In the genomic region with DNA sequence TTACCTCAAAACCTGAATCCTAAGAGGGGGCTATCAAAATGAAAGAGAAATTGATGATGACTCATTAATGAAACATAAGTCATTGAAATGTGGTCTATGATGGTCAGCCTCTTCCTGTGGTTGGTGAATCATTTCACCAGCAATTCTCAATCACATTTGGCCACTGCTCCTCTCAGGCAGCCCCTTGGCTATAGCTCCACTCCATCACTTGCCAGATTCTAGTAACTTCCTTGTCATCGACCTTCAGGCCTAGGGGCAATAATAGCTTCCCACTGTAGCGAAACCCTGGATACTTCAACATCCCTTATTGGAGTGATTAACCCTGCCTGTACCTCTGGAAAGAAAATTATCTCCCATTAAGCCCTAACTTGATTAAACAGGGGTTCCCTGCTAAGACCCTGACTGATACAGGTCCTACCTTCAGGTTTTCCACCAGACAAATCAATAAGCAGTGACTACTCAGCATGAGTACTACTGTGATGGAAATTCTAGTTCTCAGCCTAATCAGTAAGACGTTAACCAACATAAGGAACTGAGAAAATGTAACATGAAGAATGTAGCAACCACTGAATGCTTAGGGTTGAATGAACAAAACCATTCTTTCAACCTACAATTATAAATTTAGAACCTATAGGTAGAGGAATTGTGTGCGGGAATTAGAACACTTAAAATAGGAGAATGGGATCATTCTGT, we compare ENCODE assay signal across 9 cellular contexts. TPM values are rescaled to one million over a fixed set of nuclear protein-coding genes. Genes with fewer than 3 reads are reported as not detected.
DNase-seq lines count a peak whose midpoint lies in the region; ATAC-seq, FAIRE-seq and TF ChIP-seq lines count a peak whose summit lies in the region.
"Had no signal": no experiment of that assay in that cellular context is flagged by ENCODE, and none has a peak within 500 bp of the region (broad histone marks: within the 10 kb centered on the region; RNA-seq: fewer than 3 reads in every experiment).

No MANE protein-coding gene starts in this region.

- CTCF ChIA-PET in GM12878 (lab: Yijun Ruan, JAX), result interaction anchor here (0.6 to 5.8 kb wide), 31 partner anchors 7 to 1259 kb away, joined by 3 to 60 read pairs (median 4); a partner anchor contains a TSS

- H3K4me2 ChIP-seq in GM12878 (ENCODE audit: control insufficient read depth, insufficient read depth), result peak overlapping the region; percentile 87

- SMC1A ChIA-PET in GM12878 (lab: Charles Lee; ENCODE audit: uncharacterized antibody, unreplicated experiment), result interaction anchor here (0.6 to 4.1 kb wide), 27 partner anchors 9 to 1252 kb away, joined by 3 to 38 read pairs (median 6); a partner anchor contains a TSS

- ATAC-seq in GM19452 (IDR thresholded peaks at IDR 0.05; ENCODE audit: unreplicated experiment) (peak; percentile 83), HG03378 (IDR thresholded peaks at IDR 0.05; ENCODE audit: unreplicated experiment) (peak; percentile 88), GM12878 (peak; percentile 92)

- no peak overlapping the region for H3K9ac ChIP-seq in GM12878 (ENCODE audit: control insufficient read depth, insufficient read depth, low read length)
- H3K9ac ChIP-seq in mucosa of rectum (ENCODE audit: low read depth in 1 of 2, low read length in 2 of 2), result peak overlapping the region in 1 of 2 donors; percentile 12

- peak; percentile 59 to 90 for TF ChIP-seq EP300 in GM12878 (IDR thresholded peaks at IDR 0.05; ENCODE audit: borderline replicate concordance in 1 of 2, control insufficient read depth in 1 of 2, low read depth in 2 of 2, low read length in 2 of 2)

- H3K4me1 Mint-ChIP-seq in progenitor cell of endocrine pancreas (ENCODE audit: low read depth), result peaks cover 16% of the 10 kb centered on the region

- no peak overlapping the region for H2AFZ ChIP-seq in GM12878 (ENCODE audit: control insufficient read depth, low read depth, low read length)

- H3K9me3 Mint-ChIP-seq in progenitor cell of endocrine pancreas (ENCODE audit: low read depth), result no peaks in the 10 kb centered on the region

- H3K27ac Mint-ChIP-seq in progenitor cell of endocrine pancreas, result no peak overlapping the region

- H3K36me3 Mint-ChIP-seq in progenitor cell of endocrine pancreas (ENCODE audit: insufficient read depth), result no peaks in the 10 kb centered on the region

- H3K27ac ChIP-seq in GM12878 (ENCODE audit: control insufficient read depth, insufficient read depth) (peak overlapping the region; percentile 42), mucosa of rectum (ENCODE audit: low read depth in 2 of 2, low read length in 2 of 2) (peak overlapping the region; percentile 74 to 78)
- H3K27ac ChIP-seq: cardiac muscle cell had no signal

- H3K9me3 ChIP-seq in GM12878 (replicated peaks; ENCODE audit: control insufficient read depth, insufficient read depth, low read length), result no peaks in the 10 kb centered on the region
- H3K9me3 ChIP-seq in mucosa of rectum (ENCODE audit: control insufficient read depth in 2 of 2, low read length in 2 of 2), result no peaks in the 10 kb centered on the region

- peaks cover 8% of the 10 kb centered on the region for H3K27me3 Mint-ChIP-seq in progenitor cell of endocrine pancreas

- no peak for TF ChIP-seq RAD21 in GM12878 (IDR thresholded peaks at IDR 0.05; ENCODE audit: insufficient read depth, low read depth, low read length)

- POLR2A ChIA-PET in GM12878 (lab: Charles Lee), result interaction anchor here (0.7 kb wide), 1 partner anchor 477 kb away, joined by 3 read pairs; no protein-coding TSS in a partner anchor

- H3K79me2 ChIP-seq in GM12878 (ENCODE audit: control insufficient read depth, insufficient read depth, low read length), result no peaks in the 10 kb centered on the region

- DNase-seq in COLO829 (ENCODE audit: low spot score) (peak; percentile 82), GM12878 (ENCODE audit: low read depth, low spot score) (peak; percentile 87), progenitor cell of endocrine pancreas (ENCODE audit: low spot score, unreplicated experiment) (no peak), NCI-H1436 treated with DMSO at 0.1 percent for 48 hours (lab: John Stamatoyannopoulos, UW) (no peak), COR-L47 (lab: John Stamatoyannopoulos, UW) (no peak)

- TF ChIP-seq CTCF in GM12878 (IDR thresholded peaks at IDR 0.05 in 2 of 3, conservative IDR thresholded peaks at IDR 0.05 in 1 of 3; ENCODE audit: control insufficient read depth in 2 of 3, extremely low read depth in 1 of 3, insufficient read depth in 1 of 3, low read depth in 3 of 3, low read length in 3 of 3) (no peak), progenitor cell of endocrine pancreas (IDR thresholded peaks at IDR 0.05; ENCODE audit: unreplicated experiment) (no peak)

- H3K4me1 ChIP-seq in GM12878 (ENCODE audit: control insufficient read depth, insufficient read depth, low read length) (peaks cover 16% of the 10 kb centered on the region), mucosa of rectum (ENCODE audit: control insufficient read depth in 2 of 2, insufficient read depth in 2 of 2, low read length in 2 of 2) (peaks cover 12 to 28% of the 10 kb centered on the region in 2 donors)

- intact Hi-C loops in GM12878 (cut with micrococcal nuclease; ENCODE audit: unreplicated experiment), result loop anchor here (1.0 to 10.0 kb wide), 7 partner anchors 286 to 1260 kb away; a partner anchor contains a TSS

- no TSS peak for BruUV-seq in GM12878 (replicated peaks; lab: Mats Ljungman, UMichigan)

- H4K20me1 ChIP-seq in GM12878 (ENCODE audit: control insufficient read depth, insufficient read depth), result no peaks in the 10 kb centered on the region

- 17% methylated on average over 4 of the region's 4 CpGs for WGBS in GM12878 (ENCODE audit: insufficient coverage, insufficient replicate concordance, low lambda C conversion rate, missing lambda C conversion rate)

- no peak for TF ChIP-seq POLR2A in GM12878 (IDR thresholded peaks at IDR 0.05; ENCODE audit: low read depth, low read length)

- in situ Hi-C loops in GM12878 (cut with MboI), result loop anchor here (5.0 to 25.0 kb wide), 3 partner anchors 282 to 942 kb away; a partner anchor contains a TSS

- no peak overlapping the region for H3K4me3 Mint-ChIP-seq in progenitor cell of endocrine pancreas (ENCODE audit: low read depth)

- H3K36me3 ChIP-seq in GM12878 (ENCODE audit: control insufficient read depth in 2 of 2, insufficient read depth in 2 of 2, low read length in 1 of 2) (no peaks in the 10 kb centered on the region), mucosa of rectum (ENCODE audit: control insufficient read depth in 2 of 2, insufficient read depth in 2 of 2, low read length in 2 of 2) (no peaks in the 10 kb centered on the region)
- H3K36me3 ChIP-seq: cardiac muscle cell had no signal

- H3K27me3 ChIP-seq in GM12878 (replicated peaks in 1 of 2; ENCODE audit: control insufficient read depth in 2 of 2, insufficient read depth in 2 of 2, low read length in 1 of 2), result no peaks in the 10 kb centered on the region
- H3K27me3 ChIP-seq in mucosa of rectum (ENCODE audit: control insufficient read depth in 2 of 2, insufficient read depth in 2 of 2, low read length in 2 of 2), result no peaks in the 10 kb centered on the region
- H3K27me3 ChIP-seq: cardiac muscle cell had no signal

- H3K4me3 ChIP-seq in GM12878, result peak overlapping the region; percentile 28; the same call in 1 of the 2 replicates
- no peak overlapping the region for H3K4me3 ChIP-seq in mucosa of rectum (ENCODE audit: low read length in 2 of 2)
- H3K4me3 ChIP-seq: cardiac muscle cell had no signal

- RAD21 ChIA-PET in GM12878 (lab: Charles Lee; ENCODE audit: unreplicated experiment), result interaction anchor here (1.0 to 3.8 kb wide), 11 partner anchors 27 to 936 kb away, joined by 3 to 44 read pairs (median 7); a partner anchor contains a TSS

- peak; percentile 83 for FAIRE-seq in GM12878 (lab: Jason Lieb, UNC)

TF ChIP-seq in GM12878, 131 proteins besides CTCF, POLR2A, EP300 and RAD21 (continues in another document):
- TF ChIP-seq FOS (IDR thresholded peaks at IDR 0.05; ENCODE audit: borderline replicate concordance, extremely low read depth, insufficient read length), result no peak
- TF ChIP-seq POU2F2 (IDR thresholded peaks at IDR 0.05; ENCODE audit: borderline replicate concordance, low read depth, low read length), result 0 out of 3 replicates have a peak, but pooled peaks have one; percentile 27

RNA-seq across cellular contexts. Expression of a gene that starts 30.4 kb away (rescaled TPM):
- total RNA-seq in GM12878 (2013; cell fraction: nucleolus; rRNA removed), result not detected in 2 replicates
- total RNA-seq in GM12878 (2014; rRNA removed) (not detected in 2 replicates), GM12878 (2014; rRNA removed; fragmentation: Illumina TruSeq; extraction: Trizol) (not detected in 2 replicates), GM12878 (2021) (not detected in 2 replicates), progenitor cell of endocrine pancreas (not detected in 2 replicates)
- polyA plus RNA-seq in GM12878 (2011; ENCODE audit: low read depth), result not detected
- polyA plus RNA-seq in GM12878 (2011; rRNA removed) (not detected in 2 replicates), GM12878 (2014; fragmentation: Illumina TruSeq; extraction: Trizol) (not detected in 2 replicates), GM12878 (2014; fragmentation: Nextera tagmentation; extraction: Ambion mirVana) (not detected), GM12878 (2014; rRNA removed) (not detected in 2 replicates), GM12878 (2016; fragmentation: Nextera tagmentation; extraction: Ambion mirVana) (not detected)
- not detected in 2 replicates for polyA plus RNA-seq in GM12878 (2011; cell fraction: cytosol; rRNA removed)
- polyA plus RNA-seq in GM12878 (2011; cell fraction: nucleus; rRNA removed), result not detected in 2 replicates
- not detected in 2 replicates for polyA plus RNA-seq in GM12878 (2012)
- polyA minus RNA-seq in GM12878 (2011; rRNA and poly(A)+ RNA removed), result not detected in 2 replicates
- not detected in 2 replicates for polyA minus RNA-seq in GM12878 (2011; cell fraction: cytosol; rRNA and poly(A)+ RNA removed)
- polyA minus RNA-seq in GM12878 (2011; cell fraction: nucleus; rRNA and poly(A)+ RNA removed), result not detected in 2 replicates
- total RNA-seq: cardiac muscle cell had no signal
- polyA plus RNA-seq: cardiac muscle cell had no signal

RNA-seq across cellular contexts. Expression of a gene that starts 52.2 kb away (rescaled TPM):
- total RNA-seq in GM12878 (2013; cell fraction: nucleolus; rRNA removed), result not detected in 2 replicates
- 1.1 TPM in 1 of 2 replicates, not detected in the other for total RNA-seq in GM12878 (2014; rRNA removed)
- total RNA-seq in GM12878 (2014; rRNA removed; fragmentation: Illumina TruSeq; extraction: Trizol), result not detected in 2 replicates
- total RNA-seq in GM12878 (2021), result 0.24 and 0.54 TPM in 2 replicates
- not detected for polyA plus RNA-seq in GM12878 (2011; ENCODE audit: low read depth)
- 0.08 and 0.20 TPM in 2 replicates for polyA plus RNA-seq in GM12878 (2011; rRNA removed)
- polyA plus RNA-seq in GM12878 (2011; cell fraction: cytosol; rRNA removed), result 0.10 and 0.13 TPM in 2 replicates
- polyA plus RNA-seq in GM12878 (2011; cell fraction: nucleus; rRNA removed), result 0.24 and 0.35 TPM in 2 replicates
- polyA plus RNA-seq in GM12878 (2012), result not detected in 2 replicates
- polyA plus RNA-seq in GM12878 (2014; fragmentation: Illumina TruSeq; extraction: Trizol), result 0.06 and 0.33 TPM in 2 replicates
- under 1 TPM in 1 of 2 experiments, not detected in 1; 0.04 TPM for polyA plus RNA-seq in GM12878 (2014; fragmentation: Nextera tagmentation; extraction: Ambion mirVana)
- 0.10 TPM in 1 of 2 replicates, not detected in the other for polyA plus RNA-seq in GM12878 (2014; rRNA removed)
- polyA plus RNA-seq in GM12878 (2016; fragmentation: Nextera tagmentation; extraction: Ambion mirVana), result under 1 TPM in 1 of 2 experiments, not detected in 1; 0.23 TPM
- polyA minus RNA-seq in GM12878 (2011; rRNA and poly(A)+ RNA removed), result 0.15 TPM in 1 of 2 replicates, not detected in the other
- not detected in 2 replicates for polyA minus RNA-seq in GM12878 (2011; cell fraction: cytosol; rRNA and poly(A)+ RNA removed)
- not detected in 2 replicates for polyA minus RNA-seq in GM12878 (2011; cell fraction: nucleus; rRNA and poly(A)+ RNA removed)
- total RNA-seq in progenitor cell of endocrine pancreas, result 3.3 and 4.6 TPM in 2 replicates
- total RNA-seq: cardiac muscle cell had no signal
- polyA plus RNA-seq: cardiac muscle cell had no signal

Comparison
In these comparisons a context has a peak if more than half of its experiments do, and no peak if none do; other contexts are left out.
1. DNase-seq: peak in COLO829 (single experiment) and GM12878 (single experiment); none in progenitor cell of endocrine pancreas (single experiment), NCI-H1436 treated with DMSO at 0.1 percent for 48 hours (single experiment) and COR-L47 (single experiment).
2. Peak in every context shown above with its lines, with median percentiles within 50 percentile points of each other: ATAC-seq.